Comparison of ENCODE assay signal across 18 cellular contexts in genomic region chr1:200291106-200291505, GRCh38.
"Had no signal": no experiment of that assay in that cellular context is flagged by ENCODE, and none has a peak within 500 bp of the region (broad histone marks: within the 10 kb centered on the region; RNA-seq: fewer than 3 reads in every experiment).

No MANE protein-coding gene starts in this region.

- H3K4me1 ChIP-seq: left ventricle myocardium inferior, right atrium auricular region, suprapubic skin, uterus had no signal

- H3K27me3 ChIP-seq: ovary, right atrium auricular region, right lobe of liver, spleen, suprapubic skin, tibial artery, uterus had no signal

- H3K27ac ChIP-seq: left ventricle myocardium inferior, neural progenitor cell, ovary, right atrium auricular region, right lobe of liver, skin epidermis, spleen, suprapubic skin, thoracic aorta, tibial artery, uterus had no signal

- H2AFZ ChIP-seq: neural progenitor cell had no signal

- H3K9ac ChIP-seq: neural progenitor cell had no signal

- DNase-seq: left ventricle myocardium inferior; mesendoderm; naive B cell; natural killer cell; nephron progenitor cell; ovary; right lobe of liver; spleen; stimulated activated CD4-positive, alpha-beta T cell treated with anti-CD3 and anti-CD28 coated beads, Interleukin-4, amount 100 ng/mL, for 24 hours; stimulated activated naive CD4-positive, alpha-beta T cell; tibial artery; uterus had no signal

- H3K9me3 ChIP-seq: left ventricle myocardium inferior, ovary, right atrium auricular region, right lobe of liver, spleen, suprapubic skin, thoracic aorta, tibial artery, uterus had no signal

- ATAC-seq: natural killer cell had no signal

- H3K36me3 ChIP-seq: left ventricle myocardium inferior, neural progenitor cell, ovary, right atrium auricular region, right lobe of liver, spleen, suprapubic skin, thoracic aorta, tibial artery, uterus had no signal

- H3K4me3 ChIP-seq: left ventricle myocardium inferior, lung, neural progenitor cell, ovary, right atrium auricular region, right lobe of liver, skin epidermis, spleen, suprapubic skin, thoracic aorta, tibial artery, uterus had no signal
